In genomic region chr13:40492511-40492910, GRCh38 we compare ENCODE assay signal across 20 cellular contexts.
A peak's percentile ranks its signal among the peaks of the same experiment; 100 is the strongest.
DNase-seq lines count a peak whose midpoint lies in the region; FAIRE-seq and TF ChIP-seq lines count a peak whose summit lies in the region.
"Had no signal": no experiment of that assay in that cellular context is flagged by ENCODE, and none has a peak within 500 bp of the region (broad histone marks: within the 10 kb centered on the region; RNA-seq: fewer than 3 reads in every experiment).

No MANE protein-coding gene starts in this region.

- no peak overlapping the region for H3K27ac Mint-ChIP-seq in nephron progenitor cell
- H3K27ac Mint-ChIP-seq: HFFc6 had no signal

- peaks cover 15% of the 10 kb centered on the region for H3K4me1 Mint-ChIP-seq in nephron progenitor cell

- peaks cover 11% of the 10 kb centered on the region for H3K27me3 Mint-ChIP-seq in nephron progenitor cell (ENCODE audit: low read depth, poor library complexity)

- no peaks in the 10 kb centered on the region for H3K9me3 ChIP-seq in right atrium auricular region
- H3K9me3 ChIP-seq: Caco-2, SJCRH30 had no signal

- H3K4me3 ChIP-seq in bronchial epithelial cell (ENCODE audit: low read depth, low read length) (no peak overlapping the region), right atrium auricular region (no peak overlapping the region)
- H3K4me3 ChIP-seq: K562, SJCRH30 had no signal

- H3K36me3 ChIP-seq in bronchial epithelial cell (ENCODE audit: control insufficient read depth, insufficient read depth, low read length) (no peaks in the 10 kb centered on the region), right atrium auricular region (no peaks in the 10 kb centered on the region)
- H3K36me3 ChIP-seq: SJCRH30 had no signal

- H3K4me3 Mint-ChIP-seq in nephron progenitor cell, result no peak overlapping the region
- H3K4me3 Mint-ChIP-seq: HFFc6 had no signal

- peak; percentile 72 for FAIRE-seq in bronchial epithelial cell (lab: Jason Lieb, UNC)
- FAIRE-seq: GM12892, K562 had no signal

- H3K36me3 Mint-ChIP-seq in nephron progenitor cell (ENCODE audit: low read depth), result no peaks in the 10 kb centered on the region

- TF ChIP-seq CTCF in bronchial epithelial cell (IDR thresholded peaks at IDR 0.05; ENCODE audit: insufficient read depth, low read length, severe bottlenecking), result no peak
- no peak for TF ChIP-seq CTCF in right atrium auricular region (IDR thresholded peaks at IDR 0.05)
- TF ChIP-seq CTCF in nephron progenitor cell (IDR thresholded peaks at IDR 0.05), result no peak

- H3K27ac ChIP-seq in right atrium auricular region, result no peak overlapping the region
- H3K27ac ChIP-seq: SJCRH30 had no signal

- peaks cover 0 to 16% of the 10 kb centered on the region in 2 donors for H3K4me1 ChIP-seq in right atrium auricular region

- H3K27me3 ChIP-seq in bronchial epithelial cell (ENCODE audit: control insufficient read depth, insufficient read depth, low read length) (no peaks in the 10 kb centered on the region), right atrium auricular region (no peaks in the 10 kb centered on the region)
- H3K27me3 ChIP-seq: SJCRH30 had no signal

- H3K9me3 Mint-ChIP-seq in nephron progenitor cell, result no peaks in the 10 kb centered on the region

- peak; percentile 50 for DNase-seq in activated CD8-positive, alpha-beta memory T cell treated with anti-CD3 and anti-CD28 coated beads, Interleukin-2, amount 50 U/mL, for 48 hours
- DNase-seq in activated CD8-positive, alpha-beta memory T cell treated with anti-CD3 and anti-CD28 coated beads, Interleukin-2, amount 50 U/mL, for 4 hours, result no peak
- no peak for DNase-seq in bronchial epithelial cell (ENCODE audit: low read depth)
- DNase-seq in right atrium auricular region (ENCODE audit: low spot score), result peak; percentile 68
- DNase-seq in stimulated activated CD8-positive, alpha-beta memory T cell treated with anti-CD3 and anti-CD28 coated beads, Interleukin-4, amount 100 ng/mL, for 48 hours, result peak; percentile 21
- no peak for DNase-seq in nephron progenitor cell
- no peak for DNase-seq in kidney tubule cell (ENCODE audit: low spot score)
- DNase-seq in activated gamma-delta T cell (lab: John Stamatoyannopoulos, UW), result no peak
- DNase-seq: 8988T; Caco-2; DMS153; HFFc6; NCI-H1417; NCI-H187 treated with DMSO at 0.1 percent for 48 hours; NCI-H446; NK-92 treated with Interleukin-12 subunit alpha and Interleukin-12 subunit beta, amount 100 ng/mL, for 24 hours; OCI-M1; SJCRH30 had no signal

Comparison
In these comparisons a context has a peak if more than half of its experiments do, and no peak if none do; other contexts are left out.
1. DNase-seq: peak in activated CD8-positive, alpha-beta memory T cell treated with anti-CD3 and anti-CD28 coated beads, Interleukin-2, amount 50 U/mL, for 48 hours (single experiment), right atrium auricular region (single experiment) and stimulated activated CD8-positive, alpha-beta memory T cell treated with anti-CD3 and anti-CD28 coated beads, Interleukin-4, amount 100 ng/mL, for 48 hours (single experiment); none in activated CD8-positive, alpha-beta memory T cell treated with anti-CD3 and anti-CD28 coated beads, Interleukin-2, amount 50 U/mL, for 4 hours (single experiment), bronchial epithelial cell (single experiment), nephron progenitor cell (single experiment), kidney tubule cell (single experiment) and activated gamma-delta T cell (single experiment).